ENCODE assay signal across 18 cellular contexts in the genomic region with DNA sequence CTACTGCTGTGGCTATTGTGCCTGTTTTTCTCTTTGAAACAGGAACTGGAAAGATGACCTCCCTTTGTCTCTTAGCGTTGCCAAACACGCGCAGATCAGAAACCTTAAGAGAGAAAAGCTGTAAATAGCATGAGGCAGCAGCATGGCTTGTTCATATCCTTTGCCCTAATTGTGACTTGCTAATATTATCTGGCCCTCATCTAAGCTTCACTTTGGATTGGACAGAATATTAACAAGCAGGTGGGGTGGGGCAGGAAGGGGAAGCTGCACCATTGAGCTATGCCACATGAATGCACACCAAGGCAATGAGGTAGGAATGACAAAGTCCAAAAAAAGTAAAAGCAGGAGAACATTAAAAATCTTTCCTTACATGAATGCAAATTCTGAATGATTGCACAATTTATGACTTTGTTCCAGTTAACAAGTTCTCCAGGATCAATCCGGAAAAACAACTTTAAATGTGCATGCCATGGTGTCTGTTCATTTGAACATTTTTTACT.
A peak's percentile ranks its signal among the peaks of the same experiment; 100 is the strongest.
DNase-seq lines count a peak whose midpoint lies in the region; ATAC-seq, FAIRE-seq and TF ChIP-seq lines count a peak whose summit lies in the region.
"Had no signal": no experiment of that assay in that cellular context is flagged by ENCODE, and none has a peak within 500 bp of the region (broad histone marks: within the 10 kb centered on the region; RNA-seq: fewer than 3 reads in every experiment).

No MANE protein-coding gene starts in this region.

- H3K4me1 ChIP-seq in liver (ENCODE audit: control insufficient read depth in 4 of 4, insufficient read depth in 4 of 4, low read length in 3 of 4) (peaks cover 0 to 8% (median 6%) of the 10 kb centered on the region in 4 donors), kidney (ENCODE audit: control insufficient read depth in 1 of 2, insufficient read depth in 1 of 2, low read depth in 1 of 2, low read length in 2 of 2) (peaks cover 0 to 4% of the 10 kb centered on the region in 2 donors)

- no peaks in the 10 kb centered on the region for H3K27me3 Mint-ChIP-seq in chondrocyte (ENCODE audit: low read depth)

- H3K9me3 ChIP-seq in liver (ENCODE audit: control insufficient read depth in 4 of 4, low read length in 3 of 4) (no peaks in the 10 kb centered on the region), kidney (ENCODE audit: control insufficient read depth in 1 of 2, low read length in 2 of 2) (no peaks in the 10 kb centered on the region)
- H3K9me3 ChIP-seq: thoracic aorta had no signal

- H3K9ac ChIP-seq in liver (ENCODE audit: low read depth in 1 of 2, low read length in 2 of 2) (no peak overlapping the region), kidney (ENCODE audit: low read length in 2 of 2) (no peak overlapping the region)

- ATAC-seq in esophagus mucosa, result peak; percentile 89
- ATAC-seq: activated CD4-positive, alpha-beta T cell treated with anti-CD3 and anti-CD28 coated beads for 36 hours; activated naive CD4-positive, alpha-beta T cell treated with anti-CD3 and anti-CD28 coated beads, Interleukin-2, amount 50 U/mL, for 72 hours had no signal

- H3K36me3 Mint-ChIP-seq in chondrocyte (ENCODE audit: low read depth), result no peaks in the 10 kb centered on the region
- H3K36me3 Mint-ChIP-seq: activated naive CD4-positive, alpha-beta T cell treated with anti-CD3 and anti-CD28 coated beads, Interleukin-2, amount 50 U/mL, for 72 hours had no signal

- H3K4me1 Mint-ChIP-seq in chondrocyte (ENCODE audit: low read depth), result peaks cover 7% of the 10 kb centered on the region

- H3K27me3 ChIP-seq in liver (ENCODE audit: control insufficient read depth in 4 of 4, insufficient read depth in 4 of 4, low read length in 3 of 4), result no peaks in the 10 kb centered on the region

- H3K36me3 ChIP-seq in liver (ENCODE audit: control insufficient read depth in 4 of 4, insufficient read depth in 3 of 4, low read depth in 1 of 4, low read length in 3 of 4), result no peaks in the 10 kb centered on the region
- H3K36me3 ChIP-seq in kidney (ENCODE audit: control insufficient read depth in 1 of 2, insufficient read depth in 2 of 2, low read length in 2 of 2), result no peaks in the 10 kb centered on the region
- H3K36me3 ChIP-seq: thoracic aorta had no signal

- WGBS in liver, result 26% methylated on average over 4 of the region's 4 CpGs

- H3K4me3 ChIP-seq in AG10803 (ENCODE audit: low read length), result no peak overlapping the region
- H3K4me3 ChIP-seq in NB4 (ENCODE audit: low read depth, low read length), result no peak overlapping the region
- no peak overlapping the region for H3K4me3 ChIP-seq in liver (ENCODE audit: low read depth in 1 of 3, low read length in 3 of 3)
- H3K4me3 ChIP-seq in kidney (ENCODE audit: low read length in 2 of 2), result no peak overlapping the region
- H3K4me3 ChIP-seq: thoracic aorta had no signal

- TF ChIP-seq POLR2A in NB4 (IDR thresholded peaks at IDR 0.05; ENCODE audit: extremely low read depth, insufficient read length), result no peak

- no peaks in the 10 kb centered on the region for H3K9me3 Mint-ChIP-seq in chondrocyte (ENCODE audit: low read depth)

- FAIRE-seq in kidney (lab: Jason Lieb, UNC), result no peak
- FAIRE-seq: GM12892 had no signal

- DNase-seq in AG10803 (ENCODE audit: low read depth) (peak; percentile 24), NB4 (ENCODE audit: low read depth) (peak; percentile 24), chondrocyte (ENCODE audit: low spot score) (no peak), iPS-NIHi7 (ENCODE audit: extremely low spot score) (no peak), NCI-H510A treated with DMSO at 0.1 percent for 48 hours (lab: John Stamatoyannopoulos, UW) (no peak), kidney (no peak)
- DNase-seq: ACHN; activated CD4-positive, alpha-beta T cell treated with anti-CD3 and anti-CD28 coated beads for 36 hours; effector memory CD4-positive, alpha-beta T cell; NCI-H1930; NCI-H526; posterior cingulate gyrus; RPMI8226 had no signal

- no peak overlapping the region for H3K4me3 Mint-ChIP-seq in chondrocyte (ENCODE audit: unreplicated experiment)
- H3K4me3 Mint-ChIP-seq: activated CD4-positive, alpha-beta T cell treated with anti-CD3 and anti-CD28 coated beads for 36 hours had no signal

- no peak for TF ChIP-seq CTCF in AG10803 (conservative IDR thresholded peaks at IDR 0.05; ENCODE audit: low read length)
- no peak for TF ChIP-seq CTCF in NB4 (IDR thresholded peaks at IDR 0.05; ENCODE audit: low read depth, low read length)
- TF ChIP-seq CTCF in liver (IDR thresholded peaks at IDR 0.05; ENCODE audit: low read depth, low read length, missing input control), result no peak
- TF ChIP-seq CTCF in chondrocyte (IDR thresholded peaks at IDR 0.05), result no peak
- no peak for TF ChIP-seq CTCF in kidney (IDR thresholded peaks at IDR 0.05; ENCODE audit: borderline replicate concordance, extremely low read depth, insufficient read depth)

- H3K27ac ChIP-seq in liver (ENCODE audit: low read depth in 1 of 2, low read length in 2 of 2), result peak overlapping the region; percentile 8 to 48
- H3K27ac ChIP-seq in kidney (ENCODE audit: low read depth in 2 of 2, low read length in 2 of 2), result no peak overlapping the region
- H3K27ac ChIP-seq: thoracic aorta had no signal

- H3K27ac Mint-ChIP-seq in chondrocyte (ENCODE audit: unreplicated experiment), result no peak overlapping the region
- H3K27ac Mint-ChIP-seq: activated CD4-positive, alpha-beta T cell treated with anti-CD3 and anti-CD28 coated beads for 36 hours; activated naive CD4-positive, alpha-beta T cell treated with anti-CD3 and anti-CD28 coated beads, Interleukin-2, amount 50 U/mL, for 72 hours had no signal

- peak; percentile 26 to 34 for TF ChIP-seq RAD21 in liver (IDR thresholded peaks at IDR 0.05)

- intact Hi-C loops in kidney (cut with DNase I), result no loop called here

TF ChIP-seq in liver, 16 proteins besides CTCF, POLR2A, EP300 and RAD21:
- TF ChIP-seq FOXA1 (IDR thresholded peaks at IDR 0.05) (no peak), YY1 (IDR thresholded peaks at IDR 0.05) (peak; percentile 69), ZBTB33 (IDR thresholded peaks at IDR 0.05) (no peak), HNF4G (IDR thresholded peaks at IDR 0.05) (peak; percentile 25), RXRA (IDR thresholded peaks at IDR 0.05) (peak; percentile 44 to 66), EGR1 (IDR thresholded peaks at IDR 0.05; ENCODE audit: low read depth in 2 of 2) (no peak), TAF1 (conservative IDR thresholded peaks at IDR 0.05) (no peak), FOXA2 (IDR thresholded peaks at IDR 0.05) (peak; percentile 8), ATF3 (IDR thresholded peaks at IDR 0.05) (peak; percentile 14), MAX (IDR thresholded peaks at IDR 0.05) (peak; percentile 34), SP1 (IDR thresholded peaks at IDR 0.05) (peak; percentile 65), NR2F2 (IDR thresholded peaks at IDR 0.05) (no peak), GABPA (IDR thresholded peaks at IDR 0.05 in 1 of 2, conservative IDR thresholded peaks at IDR 0.05 in 1 of 2) (peak in 1 of 2 donors; percentile 67), JUND (IDR thresholded peaks at IDR 0.05) (peak in 1 of 2 donors; percentile 35), HNF4A (conservative IDR thresholded peaks at IDR 0.05) (peak; percentile 65 to 74)
- TF ChIP-seq, protein P1, sequence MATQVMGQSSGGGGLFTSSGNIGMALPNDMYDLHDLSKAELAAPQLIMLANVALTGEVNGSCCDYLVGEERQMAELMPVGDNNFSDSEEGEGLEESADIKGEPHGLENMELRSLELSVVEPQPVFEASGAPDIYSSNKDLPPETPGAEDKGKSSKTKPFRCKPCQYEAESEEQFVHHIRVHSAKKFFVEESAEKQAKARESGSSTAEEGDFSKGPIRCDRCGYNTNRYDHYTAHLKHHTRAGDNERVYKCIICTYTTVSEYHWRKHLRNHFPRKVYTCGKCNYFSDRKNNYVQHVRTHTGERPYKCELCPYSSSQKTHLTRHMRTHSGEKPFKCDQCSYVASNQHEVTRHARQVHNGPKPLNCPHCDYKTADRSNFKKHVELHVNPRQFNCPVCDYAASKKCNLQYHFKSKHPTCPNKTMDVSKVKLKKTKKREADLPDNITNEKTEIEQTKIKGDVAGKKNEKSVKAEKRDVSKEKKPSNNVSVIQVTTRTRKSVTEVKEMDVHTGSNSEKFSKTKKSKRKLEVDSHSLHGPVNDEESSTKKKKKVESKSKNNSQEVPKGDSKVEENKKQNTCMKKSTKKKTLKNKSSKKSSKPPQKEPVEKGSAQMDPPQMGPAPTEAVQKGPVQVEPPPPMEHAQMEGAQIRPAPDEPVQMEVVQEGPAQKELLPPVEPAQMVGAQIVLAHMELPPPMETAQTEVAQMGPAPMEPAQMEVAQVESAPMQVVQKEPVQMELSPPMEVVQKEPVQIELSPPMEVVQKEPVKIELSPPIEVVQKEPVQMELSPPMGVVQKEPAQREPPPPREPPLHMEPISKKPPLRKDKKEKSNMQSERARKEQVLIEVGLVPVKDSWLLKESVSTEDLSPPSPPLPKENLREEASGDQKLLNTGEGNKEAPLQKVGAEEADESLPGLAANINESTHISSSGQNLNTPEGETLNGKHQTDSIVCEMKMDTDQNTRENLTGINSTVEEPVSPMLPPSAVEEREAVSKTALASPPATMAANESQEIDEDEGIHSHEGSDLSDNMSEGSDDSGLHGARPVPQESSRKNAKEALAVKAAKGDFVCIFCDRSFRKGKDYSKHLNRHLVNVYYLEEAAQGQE (IDR thresholded peaks at IDR 0.05), result no peak

Comparison
In these comparisons a context has a peak if more than half of its experiments do, and no peak if none do; other contexts are left out.
1. DNase-seq: peak in AG10803 (single experiment) and NB4 (single experiment); none in chondrocyte (single experiment), iPS-NIHi7 (single experiment), NCI-H510A treated with DMSO at 0.1 percent for 48 hours (single experiment) and kidney (single experiment).
2. H3K27ac ChIP-seq: peak in liver (2 of 2); none in kidney (0 of 2).